ENCODE assay signal across 30 cellular contexts in the genomic region with DNA sequence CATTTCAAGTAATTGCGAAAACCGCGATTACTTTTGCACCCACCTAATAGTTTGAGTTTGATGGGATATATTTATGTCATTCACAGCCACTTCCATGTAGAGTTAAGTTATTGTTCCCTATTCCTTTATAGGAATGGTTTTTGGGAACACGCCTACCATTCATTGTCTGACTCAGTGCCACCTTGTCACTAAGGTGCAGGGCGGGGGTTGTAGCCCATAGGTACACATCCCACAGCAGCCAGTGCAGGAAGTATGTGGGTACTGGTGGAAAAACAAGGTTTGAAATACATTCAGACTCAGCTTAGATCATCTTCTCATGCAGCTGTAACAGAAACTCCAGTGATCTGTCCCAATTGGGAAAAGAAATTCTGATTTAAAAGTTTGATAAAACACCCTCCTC. TPM values are rescaled to one million over a fixed set of nuclear protein-coding genes. Genes with fewer than 3 reads are reported as not detected.
"Had no signal": no experiment of that assay in that cellular context is flagged by ENCODE, and none has a peak within 500 bp of the region (broad histone marks: within the 10 kb centered on the region; RNA-seq: fewer than 3 reads in every experiment).

No MANE protein-coding gene starts in this region.

- ATAC-seq: foreskin keratinocyte, gastroesophageal sphincter, left ventricle myocardium superior, lower lobe of right lung, natural killer cell, sciatic nerve had no signal

- DNase-seq: dorsolateral prefrontal cortex; effector CD4-positive, alpha-beta T cell; foreskin keratinocyte; heart right ventricle; immature natural killer cell; islet precursor cell; kidney glomerular epithelial cell; left ventricle myocardium superior; lower lobe of right lung; natural killer cell; stimulated activated CD4-positive, alpha-beta T cell treated with anti-CD3 and anti-CD28 coated beads, Interleukin-12 subunit alpha, Interleukin-12 subunit beta, amount 100 ng/mL, for 4 hours; stimulated activated CD4-positive, alpha-beta T cell treated with anti-CD3 and anti-CD28 coated beads, Interleukin-1b, Interleukin-23, amount 100 ng/mL, for 48 hours; stimulated activated CD4-positive, alpha-beta T cell treated with anti-CD3 and anti-CD28 coated beads, Interleukin-4, amount 100 ng/mL, for 1 hour; stimulated activated CD8-positive, alpha-beta memory T cell treated with anti-CD3 and anti-CD28 coated beads, Interleukin-4, amount 100 ng/mL, for 48 hours; stimulated activated naive CD4-positive, alpha-beta T cell; stimulated activated naive CD8-positive, alpha-beta T cell treated with anti-CD3 and anti-CD28 coated beads, Interleukin-15, amount 100 ng/mL, for 72 hours; transverse colon had no signal

- H3K4me1 Mint-ChIP-seq: immature natural killer cell, natural killer cell had no signal

- H3K4me1 ChIP-seq: esophagus muscularis mucosa, foreskin keratinocyte, gastroesophageal sphincter, lower lobe of right lung, parathyroid adenoma, right atrium auricular region, suprapubic skin, transverse colon, vagina had no signal

- H3K9ac ChIP-seq: parathyroid adenoma had no signal

- H3K9me3 Mint-ChIP-seq: natural killer cell; stimulated activated naive CD8-positive, alpha-beta T cell treated with anti-CD3 and anti-CD28 coated beads, Interleukin-15, amount 100 ng/mL, for 72 hours had no signal

- H3K79me2 ChIP-seq: parathyroid adenoma had no signal

- H3K4me3 ChIP-seq: dorsolateral prefrontal cortex, esophagus muscularis mucosa, gastroesophageal sphincter, heart right ventricle, lower lobe of right lung, right atrium auricular region, smooth muscle cell, suprapubic skin, transverse colon, vagina had no signal

- H3K27me3 ChIP-seq: dorsolateral prefrontal cortex, esophagus muscularis mucosa, foreskin keratinocyte, heart right ventricle, right atrium auricular region, transverse colon, vagina had no signal

- H2AFZ ChIP-seq: parathyroid adenoma had no signal

- FAIRE-seq: colon had no signal

- H3K36me3 ChIP-seq: esophagus muscularis mucosa, gastroesophageal sphincter, heart right ventricle, lower lobe of right lung, right atrium auricular region, suprapubic skin, transverse colon, vagina had no signal

- H3K27ac ChIP-seq: dorsolateral prefrontal cortex, esophagus muscularis mucosa, foreskin keratinocyte, gastroesophageal sphincter, heart right ventricle, lower lobe of right lung, parathyroid adenoma, right atrium auricular region, suprapubic skin, transverse colon, vagina had no signal

- H3K4me3 Mint-ChIP-seq: immature natural killer cell; natural killer cell; stimulated activated naive CD8-positive, alpha-beta T cell treated with anti-CD3 and anti-CD28 coated beads, Interleukin-15, amount 100 ng/mL, for 72 hours had no signal

- H3K36me3 Mint-ChIP-seq: immature natural killer cell, natural killer cell had no signal

- H3K4me2 ChIP-seq: smooth muscle cell had no signal

- H3K27ac Mint-ChIP-seq: immature natural killer cell; natural killer cell; progenitor cell of endocrine pancreas; stimulated activated naive CD8-positive, alpha-beta T cell treated with anti-CD3 and anti-CD28 coated beads, Interleukin-15, amount 100 ng/mL, for 72 hours had no signal

- H3K27me3 Mint-ChIP-seq: progenitor cell of endocrine pancreas had no signal

- H3K9me3 ChIP-seq: esophagus muscularis mucosa, gastroesophageal sphincter, heart right ventricle, lower lobe of right lung, right atrium auricular region, suprapubic skin, transverse colon, vagina had no signal

RNA-seq across cellular contexts. Expression of a gene that starts 48.2 kb away (rescaled TPM):
- total RNA-seq: epithelial cell of proximal tubule, foreskin keratinocyte, progenitor cell of endocrine pancreas, sciatic nerve, transverse colon had no signal
- polyA plus RNA-seq: fibroblast of lung, foreskin keratinocyte, neural cell, smooth muscle cell had no signal
